Comparison of ENCODE assay signal across 28 cellular contexts in genomic region chr2:176934131-176934530, GRCh38.
"Had no signal": no experiment of that assay in that cellular context is flagged by ENCODE, and none has a peak within 500 bp of the region (broad histone marks: within the 10 kb centered on the region; RNA-seq: fewer than 3 reads in every experiment).

No MANE protein-coding gene starts in this region.

- ATAC-seq: activated naive CD4-positive, alpha-beta T cell treated with anti-CD3 and anti-CD28 coated beads, Interleukin-2, amount 50 U/mL, for 72 hours; activated naive CD8-positive, alpha-beta T cell treated with anti-CD3 and anti-CD28 coated beads, Interleukin-2, amount 50 U/mL, for 24 hours; activated T-cell treated with anti-CD3 and anti-CD28 coated beads, Interleukin-2, amount 50 U/mL, for 4 hours; body of pancreas had no signal

- H3K4me3 ChIP-seq: ascending aorta, body of pancreas, coronary artery, Peyer's patch had no signal

- H3K4me1 ChIP-seq: ascending aorta, body of pancreas, Peyer's patch had no signal

- DNase-seq: activated CD4-positive, alpha-beta memory T cell treated with anti-CD3 and anti-CD28 coated beads for 36 hours; activated CD4-positive, alpha-beta T cell treated with anti-CD3 and anti-CD28 coated beads, Interleukin-2, amount 10 ng/mL, durations not matched to agents 24 days and 14 days; activated CD4-positive, CD25-positive, alpha-beta regulatory T cell treated with anti-CD3 and anti-CD28 coated beads, Interleukin-2, amount 50 U/mL, for 72 hours; activated CD8-positive, alpha-beta memory T cell treated with anti-CD3 and anti-CD28 coated beads for 24 hours; activated effector memory CD4-positive, alpha-beta T cell treated with anti-CD3 and anti-CD28 coated beads, Interleukin-2, amount 50 U/mL, for 16 hours; activated naive CD4-positive, alpha-beta T cell treated with Interleukin-2 at 50 U/mL for 16 hours; activated naive CD8-positive, alpha-beta T cell treated with anti-CD3 and anti-CD28 coated beads, Interleukin-2, amount 50 U/mL, for 24 hours; activated T-cell treated with anti-CD3 and anti-CD28 coated beads, Interleukin-2, amount 50 U/mL, for 4 hours; amniotic stem cell; body of pancreas; central memory CD4-positive, alpha-beta T cell; Karpas-422; MM.1S; NCI-H1105; NCI-H1436; NCI-H1694 treated with DMSO at 0.1 percent for 48 hours; NCI-H2029 treated with DMSO at 0.1 percent for 48 hours; NCI-H345; NCI-H510A; NCI-H526 treated with DMSO at 0.1 percent for 48 hours; NCI-H82; NK-92 treated with Interleukin-12 subunit alpha and Interleukin-12 subunit beta, amount 100 ng/mL, for 24 hours; Peyer's patch; Right ventricle myocardium superior had no signal

- H3K9me3 ChIP-seq: ascending aorta, body of pancreas, Peyer's patch had no signal

- H3K27me3 ChIP-seq: ascending aorta, body of pancreas, Peyer's patch had no signal

- H3K27ac ChIP-seq: ascending aorta, body of pancreas, coronary artery, Peyer's patch, RWPE1 had no signal

- H3K36me3 ChIP-seq: ascending aorta, Peyer's patch had no signal
